21 cellular contexts compared by ENCODE assay signal in genomic region chr16:78520470-78520869, GRCh38.
DNase-seq lines count a peak whose midpoint lies in the region; ATAC-seq and TF ChIP-seq lines count a peak whose summit lies in the region.
"Had no signal": no experiment of that assay in that cellular context is flagged by ENCODE, and none has a peak within 500 bp of the region (broad histone marks: within the 10 kb centered on the region; RNA-seq: fewer than 3 reads in every experiment).

No MANE protein-coding gene starts in this region.

- H3K9me3 Mint-ChIP-seq in activated naive CD4-positive, alpha-beta T cell treated with anti-CD3 and anti-CD28 coated beads, Interleukin-2, amount 50 U/mL, for 72 hours, result no peaks in the 10 kb centered on the region
- H3K9me3 Mint-ChIP-seq: CD8-positive, alpha-beta T cell; H9 had no signal

- no peak overlapping the region for H3K27ac Mint-ChIP-seq in activated naive CD4-positive, alpha-beta T cell treated with anti-CD3 and anti-CD28 coated beads, Interleukin-2, amount 50 U/mL, for 72 hours
- H3K27ac Mint-ChIP-seq: B cell; CD4-positive, CD25-positive, alpha-beta regulatory T cell; CD8-positive, alpha-beta T cell; H9 had no signal

- H3K27ac ChIP-seq in lower lobe of right lung, result peak overlapping the region; percentile 51
- peak overlapping the region in 2 of 4 donors; percentile 57 to 61 for H3K27ac ChIP-seq in upper lobe of left lung
- peak overlapping the region; percentile 43 for H3K27ac ChIP-seq in vagina
- H3K27ac ChIP-seq: 22Rv1, BLaER1, C4-2B, GM23248 had no signal

- intact Hi-C loops in lower lobe of right lung (cut with DNase I) (no loop called here), vagina (cut with DNase I) (no loop called here)

- no peak for TF ChIP-seq EP300 in upper lobe of left lung (IDR thresholded peaks at IDR 0.05)

- no peak for TF ChIP-seq CTCF in lower lobe of right lung (IDR thresholded peaks at IDR 0.05)
- TF ChIP-seq CTCF in upper lobe of left lung (IDR thresholded peaks at IDR 0.05), result no peak
- no peak for TF ChIP-seq CTCF in vagina (IDR thresholded peaks at IDR 0.05)

- H3K4me1 ChIP-seq in adipocyte (ENCODE audit: control insufficient read depth, insufficient read depth, low read length) (peaks cover 12% of the 10 kb centered on the region), lower lobe of right lung (peaks cover 5% of the 10 kb centered on the region), upper lobe of left lung (peaks cover 0 to 6% (median 0%) of the 10 kb centered on the region in 4 donors), vagina (peaks cover 12% of the 10 kb centered on the region)
- H3K4me1 ChIP-seq: BLaER1, Caco-2 had no signal

- ATAC-seq in lower lobe of right lung, result no peak
- ATAC-seq in upper lobe of left lung (ENCODE audit: low FRiP score in 2 of 2), result peak; percentile 22 to 82
- ATAC-seq in activated naive CD4-positive, alpha-beta T cell treated with anti-CD3 and anti-CD28 coated beads, Interleukin-2, amount 50 U/mL, for 72 hours, result no peak
- ATAC-seq: CD8-positive, alpha-beta T cell; GM12878; HCT116 had no signal

- no peaks in the 10 kb centered on the region for H3K36me3 ChIP-seq in adipocyte (ENCODE audit: control insufficient read depth, insufficient read depth, low read length, severe bottlenecking)
- no peaks in the 10 kb centered on the region for H3K36me3 ChIP-seq in lower lobe of right lung
- H3K36me3 ChIP-seq in upper lobe of left lung, result no peaks in the 10 kb centered on the region
- no peaks in the 10 kb centered on the region for H3K36me3 ChIP-seq in vagina
- H3K36me3 ChIP-seq: BLaER1 had no signal

- no peak for TF ChIP-seq POLR2A in upper lobe of left lung (IDR thresholded peaks at IDR 0.05)
- no peak for TF ChIP-seq POLR2A in vagina (IDR thresholded peaks at IDR 0.05)

- H3K36me3 Mint-ChIP-seq in activated naive CD4-positive, alpha-beta T cell treated with anti-CD3 and anti-CD28 coated beads, Interleukin-2, amount 50 U/mL, for 72 hours, result no peaks in the 10 kb centered on the region
- H3K36me3 Mint-ChIP-seq: CD4-positive, CD25-positive, alpha-beta regulatory T cell; CD8-positive, alpha-beta T cell had no signal

- H3K27me3 ChIP-seq in adipocyte (replicated peaks; ENCODE audit: control insufficient read depth, insufficient read depth, low read length) (no peaks in the 10 kb centered on the region), lower lobe of right lung (ENCODE audit: low read depth) (no peaks in the 10 kb centered on the region), upper lobe of left lung (no peaks in the 10 kb centered on the region), vagina (no peaks in the 10 kb centered on the region)
- H3K27me3 ChIP-seq: BLaER1 had no signal

- DNase-seq in adipocyte (ENCODE audit: low read depth) (no peak), lower lobe of right lung (no peak), upper lobe of left lung (no peak), vagina (ENCODE audit: extremely low spot score in 2 of 2) (no peak)
- DNase-seq in stimulated activated CD4-positive, alpha-beta T cell treated with anti-CD3 and anti-CD28 coated beads, Interleukin-15, amount 100 ng/mL, for 24 hours, result no peak
- DNase-seq in activated naive CD4-positive, alpha-beta T cell treated with anti-CD3 and anti-CD28 coated beads, Interleukin-2, amount 50 U/mL, for 72 hours (ENCODE audit: low spot score in 2 of 2), result no peak
- no peak for DNase-seq in activated CD4-positive, alpha-beta T cell treated with anti-CD3 and anti-CD28 coated beads, Interleukin-2, amount 50 U/mL, for 1 hour
- DNase-seq: Caco-2; CD4-positive, CD25-positive, alpha-beta regulatory T cell; CD8-positive, alpha-beta T cell; DMS79; EL; GDM1; GM23248; H9 had no signal

- H3K9me3 ChIP-seq in adipocyte (ENCODE audit: control insufficient read depth, low read length), result no peaks in the 10 kb centered on the region
- H3K9me3 ChIP-seq in lower lobe of right lung, result no peaks in the 10 kb centered on the region
- H3K9me3 ChIP-seq in upper lobe of left lung, result no peaks in the 10 kb centered on the region
- no peaks in the 10 kb centered on the region for H3K9me3 ChIP-seq in vagina
- H3K9me3 ChIP-seq: BLaER1, Caco-2 had no signal

- H3K9ac ChIP-seq in adipocyte (ENCODE audit: low read length), result no peak overlapping the region
- H3K9ac ChIP-seq: BLaER1, GM23248 had no signal

- 94 to 95% methylated on average over 5 of the region's 5 CpGs for WGBS in upper lobe of left lung, 2 donors

- H3K4me3 ChIP-seq in adipocyte (ENCODE audit: low read length), result peak overlapping the region; percentile 24
- no peak overlapping the region for H3K4me3 ChIP-seq in lower lobe of right lung
- no peak overlapping the region for H3K4me3 ChIP-seq in upper lobe of left lung
- H3K4me3 ChIP-seq in vagina, result no peak overlapping the region
- H3K4me3 ChIP-seq: BLaER1, GM12878, GM23248 had no signal

Comparison
In these comparisons a context has a peak if more than half of its experiments do, and no peak if none do; other contexts are left out.
1. ATAC-seq: peak in upper lobe of left lung (2 of 2); none in lower lobe of right lung (0 of 2) and activated naive CD4-positive, alpha-beta T cell treated with anti-CD3 and anti-CD28 coated beads, Interleukin-2, amount 50 U/mL, for 72 hours (0 of 2).